In genomic region chr6:137311940-137312339, GRCh38 we compare ENCODE assay signal across 40 cellular contexts.
"Had no signal": no experiment of that assay in that cellular context is flagged by ENCODE, and none has a peak within 500 bp of the region (broad histone marks: within the 10 kb centered on the region; RNA-seq: fewer than 3 reads in every experiment).

No MANE protein-coding gene starts in this region.

- H3K9me3 Mint-ChIP-seq: activated naive CD4-positive, alpha-beta T cell treated with anti-CD3 and anti-CD28 coated beads for 36 hours; activated naive CD4-positive, alpha-beta T cell treated with anti-CD3 and anti-CD28 coated beads, Interleukin-2, amount 10 ng/mL, durations not matched to agents 7 days and 5 days; activated naive CD4-positive, alpha-beta T cell treated with anti-CD3 and anti-CD28 coated beads, Interleukin-2, amount 50 U/mL, for 24 hours; activated naive CD4-positive, alpha-beta T cell treated with anti-CD3 and anti-CD28 coated beads, Interleukin-2, amount 50 U/mL, for 72 hours; activated naive CD8-positive, alpha-beta T cell treated with anti-CD3 and anti-CD28 coated beads for 36 hours; activated naive CD8-positive, alpha-beta T cell treated with anti-CD3 and anti-CD28 coated beads, Interleukin-2, amount 10 ng/mL, durations not matched to agents 7 days and 5 days; activated naive CD8-positive, alpha-beta T cell treated with anti-CD3 and anti-CD28 coated beads, Interleukin-2, amount 50 U/mL, for 24 hours; activated T-cell treated with anti-CD3 and anti-CD28 coated beads, Interleukin-2, amount 50 U/mL, for 24 hours; activated T-cell treated with anti-CD3 and anti-CD28 coated beads, Interleukin-2, amount 50 U/mL, for 4 hours; activated T-cell treated with anti-CD3 and anti-CD28 coated beads, Interleukin-2, amount 50 U/mL, for 72 hours; activated T-helper 1 cell treated with anti-CD3 and anti-CD28 coated beads, Interleukin-12 subunit alpha, Interleukin-12 subunit beta, Interleukin-2, Interleukin-4 antibody, amounts not matched to agents 30 ng/mL and 10 ng/mL and 1 ng/mL, durations not matched to agents 14 hours and 24 hours and 36 hours; activated T-helper 17 cell treated with anti-CD3 and anti-CD28 coated beads, Interleukin-2, amount 50 U/mL, for 72 hours; activated T-helper 2 cell treated with anti-CD3 and anti-CD28 coated beads, Interferon-gamma antibody, Interleukin-2, Interleukin-4, amounts not matched to agents 10 μg/mL and 5 μg/mL and 100 μg/mL, durations not matched to agents 14 hours and 24 hours and 36 hours; brain; central memory CD8-positive, alpha-beta T cell had no signal

- H3K4me3 ChIP-seq: adrenal gland, ascending aorta, body of pancreas, breast epithelium, cardiac muscle cell had no signal

- ATAC-seq: activated naive CD4-positive, alpha-beta T cell treated with anti-CD3 and anti-CD28 coated beads, Interleukin-2, amount 50 U/mL, for 72 hours; activated naive CD8-positive, alpha-beta T cell treated with anti-CD3 and anti-CD28 coated beads, Interleukin-2, amount 50 U/mL, for 24 hours; activated T-cell treated with anti-CD3 and anti-CD28 coated beads, Interleukin-2, amount 50 U/mL, for 4 hours; activated T-cell treated with anti-CD3 and anti-CD28 coated beads, Interleukin-2, amount 50 U/mL, for 72 hours; activated T-helper 17 cell treated with anti-CD3 and anti-CD28 coated beads, Interleukin-2, amount 50 U/mL, for 72 hours; body of pancreas had no signal

- H3K27ac Mint-ChIP-seq: activated naive CD4-positive, alpha-beta T cell treated with anti-CD3 and anti-CD28 coated beads for 36 hours; activated naive CD4-positive, alpha-beta T cell treated with anti-CD3 and anti-CD28 coated beads, Interleukin-2, amount 10 ng/mL, durations not matched to agents 7 days and 5 days; activated naive CD4-positive, alpha-beta T cell treated with anti-CD3 and anti-CD28 coated beads, Interleukin-2, amount 50 U/mL, for 24 hours; activated naive CD4-positive, alpha-beta T cell treated with anti-CD3 and anti-CD28 coated beads, Interleukin-2, amount 50 U/mL, for 72 hours; activated naive CD8-positive, alpha-beta T cell; activated naive CD8-positive, alpha-beta T cell treated with anti-CD3 and anti-CD28 coated beads for 36 hours; activated naive CD8-positive, alpha-beta T cell treated with anti-CD3 and anti-CD28 coated beads, Interleukin-2, amount 10 ng/mL, durations not matched to agents 7 days and 5 days; activated naive CD8-positive, alpha-beta T cell treated with anti-CD3 and anti-CD28 coated beads, Interleukin-2, amount 50 U/mL, for 24 hours; activated T-cell treated with anti-CD3 and anti-CD28 coated beads, Interleukin-2, amount 50 U/mL, for 24 hours; activated T-cell treated with anti-CD3 and anti-CD28 coated beads, Interleukin-2, amount 50 U/mL, for 72 hours; activated T-helper 1 cell treated with anti-CD3 and anti-CD28 coated beads, Interleukin-12 subunit alpha, Interleukin-12 subunit beta, Interleukin-2, Interleukin-4 antibody, amounts not matched to agents 30 ng/mL and 10 ng/mL and 1 ng/mL, durations not matched to agents 14 hours and 24 hours and 36 hours; activated T-helper 17 cell treated with anti-CD3 and anti-CD28 coated beads, Interleukin-2, amount 50 U/mL, for 72 hours; activated T-helper 2 cell treated with anti-CD3 and anti-CD28 coated beads, Interferon-gamma antibody, Interleukin-2, Interleukin-4, amounts not matched to agents 10 μg/mL and 5 μg/mL and 100 μg/mL, durations not matched to agents 14 hours and 24 hours and 36 hours; brain had no signal

- DNase-seq: activated effector memory CD4-positive, alpha-beta T cell treated with anti-CD3 and anti-CD28 coated beads, Interleukin-2, amount 50 U/mL, for 16 hours; activated effector memory CD4-positive, alpha-beta T cell treated with Interleukin-2 at 50 U/mL for 16 hours; activated gamma-delta T cell; activated gamma-delta T cell treated with Interleukin-2 at 50 U/mL for 16 hours; activated naive CD4-positive, alpha-beta T cell; activated naive CD4-positive, alpha-beta T cell treated with anti-CD3 and anti-CD28 coated beads for 36 hours; activated naive CD4-positive, alpha-beta T cell treated with anti-CD3 and anti-CD28 coated beads, Interleukin-2, amount 10 ng/mL, durations not matched to agents 7 days and 5 days; activated naive CD4-positive, alpha-beta T cell treated with anti-CD3 and anti-CD28 coated beads, Interleukin-2, amount 50 U/mL, for 16 hours; activated naive CD4-positive, alpha-beta T cell treated with Interleukin-2 at 50 U/mL for 16 hours; activated naive CD8-positive, alpha-beta T cell treated with anti-CD3 and anti-CD28 coated beads for 36 hours; activated naive CD8-positive, alpha-beta T cell treated with anti-CD3 and anti-CD28 coated beads, Interleukin-2, amount 10 ng/mL, durations not matched to agents 7 days and 5 days; activated naive CD8-positive, alpha-beta T cell treated with anti-CD3 and anti-CD28 coated beads, Interleukin-2, amount 50 U/mL, for 24 hours; activated T-cell treated with anti-CD3 and anti-CD28 coated beads, Interleukin-2, amount 50 U/mL, for 1 hour; activated T-cell treated with anti-CD3 and anti-CD28 coated beads, Interleukin-2, amount 50 U/mL, for 24 hours; activated T-cell treated with anti-CD3 and anti-CD28 coated beads, Interleukin-2, amount 50 U/mL, for 4 hours; activated T-cell treated with anti-CD3 and anti-CD28 coated beads, Interleukin-2, amount 50 U/mL, for 48 hours; activated T-cell treated with anti-CD3 and anti-CD28 coated beads, Interleukin-2, amount 50 U/mL, for 72 hours; adrenal gland; amniotic stem cell; amygdala; anterior cingulate cortex; aorta; body of pancreas; brain microvascular endothelial cell; caudate nucleus; central memory CD4-positive, alpha-beta T cell; cerebellar nuclear complex had no signal

- H3K27me3 ChIP-seq: adrenal gland, ascending aorta, body of pancreas, brain microvascular endothelial cell, breast epithelium, cardiac muscle cell had no signal

- H3K36me3 Mint-ChIP-seq: activated naive CD4-positive, alpha-beta T cell treated with anti-CD3 and anti-CD28 coated beads, Interleukin-2, amount 10 ng/mL, durations not matched to agents 7 days and 5 days; activated naive CD4-positive, alpha-beta T cell treated with anti-CD3 and anti-CD28 coated beads, Interleukin-2, amount 50 U/mL, for 24 hours; activated naive CD4-positive, alpha-beta T cell treated with anti-CD3 and anti-CD28 coated beads, Interleukin-2, amount 50 U/mL, for 72 hours; activated naive CD8-positive, alpha-beta T cell; activated naive CD8-positive, alpha-beta T cell treated with anti-CD3 and anti-CD28 coated beads for 36 hours; activated naive CD8-positive, alpha-beta T cell treated with anti-CD3 and anti-CD28 coated beads, Interleukin-2, amount 10 ng/mL, durations not matched to agents 7 days and 5 days; brain had no signal

- H3K4me1 ChIP-seq: adrenal gland, ascending aorta had no signal

- FAIRE-seq: astrocyte, bronchial epithelial cell had no signal

- H3K9me3 ChIP-seq: adrenal gland, ascending aorta, body of pancreas, breast epithelium had no signal

- H3K27ac ChIP-seq: adrenal gland, ascending aorta, body of pancreas, brain microvascular endothelial cell, breast epithelium, cardiac muscle cell had no signal

- H3K27me3 Mint-ChIP-seq: activated naive CD4-positive, alpha-beta T cell treated with anti-CD3 and anti-CD28 coated beads, Interleukin-2, amount 10 ng/mL, durations not matched to agents 7 days and 5 days; activated naive CD4-positive, alpha-beta T cell treated with anti-CD3 and anti-CD28 coated beads, Interleukin-2, amount 50 U/mL, for 24 hours; activated naive CD8-positive, alpha-beta T cell treated with anti-CD3 and anti-CD28 coated beads, Interleukin-2, amount 50 U/mL, for 24 hours; activated T-cell treated with anti-CD3 and anti-CD28 coated beads, Interleukin-2, amount 50 U/mL, for 24 hours; activated T-helper 17 cell treated with anti-CD3 and anti-CD28 coated beads, Interleukin-2, amount 50 U/mL, for 72 hours; central memory CD8-positive, alpha-beta T cell had no signal

- H3K4me1 Mint-ChIP-seq: activated T-helper 17 cell treated with anti-CD3 and anti-CD28 coated beads, Interleukin-2, amount 50 U/mL, for 72 hours; central memory CD8-positive, alpha-beta T cell had no signal

- H3K4me3 Mint-ChIP-seq: activated naive CD4-positive, alpha-beta T cell treated with anti-CD3 and anti-CD28 coated beads for 36 hours; activated naive CD4-positive, alpha-beta T cell treated with anti-CD3 and anti-CD28 coated beads, Interleukin-2, amount 10 ng/mL, durations not matched to agents 7 days and 5 days; activated naive CD4-positive, alpha-beta T cell treated with anti-CD3 and anti-CD28 coated beads, Interleukin-2, amount 50 U/mL, for 24 hours; activated naive CD8-positive, alpha-beta T cell; activated naive CD8-positive, alpha-beta T cell treated with anti-CD3 and anti-CD28 coated beads for 36 hours; activated naive CD8-positive, alpha-beta T cell treated with anti-CD3 and anti-CD28 coated beads, Interleukin-2, amount 10 ng/mL, durations not matched to agents 7 days and 5 days; activated naive CD8-positive, alpha-beta T cell treated with anti-CD3 and anti-CD28 coated beads, Interleukin-2, amount 50 U/mL, for 24 hours; activated T-cell treated with anti-CD3 and anti-CD28 coated beads, Interleukin-2, amount 50 U/mL, for 24 hours; activated T-cell treated with anti-CD3 and anti-CD28 coated beads, Interleukin-2, amount 50 U/mL, for 4 hours; activated T-cell treated with anti-CD3 and anti-CD28 coated beads, Interleukin-2, amount 50 U/mL, for 72 hours; activated T-helper 1 cell treated with anti-CD3 and anti-CD28 coated beads, Interleukin-12 subunit alpha, Interleukin-12 subunit beta, Interleukin-2, Interleukin-4 antibody, amounts not matched to agents 30 ng/mL and 10 ng/mL and 1 ng/mL, durations not matched to agents 14 hours and 24 hours and 36 hours; activated T-helper 17 cell treated with anti-CD3 and anti-CD28 coated beads, Interleukin-2, amount 50 U/mL, for 72 hours; brain; central memory CD8-positive, alpha-beta T cell had no signal

- H3K36me3 ChIP-seq: adrenal gland, ascending aorta, brain microvascular endothelial cell, breast epithelium, cardiac muscle cell had no signal
